ENCODE assay signal across 8 cellular contexts in genomic region chr11:64224891-64225607, GRCh38. TPM values are rescaled to one million over a fixed set of nuclear protein-coding genes. Genes with fewer than 3 reads are reported as not detected.
DNase-seq lines count a peak whose midpoint lies in the region; ATAC-seq, FAIRE-seq and TF ChIP-seq lines count a peak whose summit lies in the region.

No MANE protein-coding gene starts in this region.

- POLR2A ChIA-PET in activated CD4-positive, alpha-beta T cell treated with anti-CD3 and anti-CD28 coated beads, Interleukin-2, amount 10 ng/mL, durations not matched to agents 7 days and 5 days (lab: Charles Lee): interaction anchor here (0.7 to 0.8 kb wide), 2 partner anchors 12 to 115 kb away, joined by 4 read pairs; no protein-coding TSS in a partner anchor
- POLR2A ChIA-PET in activated naive CD8-positive, alpha-beta T cell treated with anti-CD3 and anti-CD28 coated beads, Interleukin-2, amount 10 ng/mL, durations not matched to agents 7 days and 5 days (lab: Charles Lee): interaction anchor here (0.5 to 26.2 kb wide), 6 partner anchors 15 to 1685 kb away, joined by 4 to 419 read pairs (median 30); partner anchors contain the start of genes FERMT3, FKBP2, PRDX5 and STIP1
- POLR2A ChIA-PET in HepG2 (lab: Yijun Ruan, JAX): interaction anchor here (1.2 to 3.3 kb wide), 7 partner anchors 12 to 93 kb away, joined by 3 to 27 read pairs (median 15); partner anchors contain the start of genes ESRRA, FKBP2, PRDX5 and STIP1

- no peak overlapping the region for H2AFZ ChIP-seq in HepG2 (ENCODE audit: low read length)

- H3K27ac Mint-ChIP-seq in activated CD4-positive, alpha-beta T cell treated with anti-CD3 and anti-CD28 coated beads, Interleukin-2, amount 10 ng/mL, durations not matched to agents 7 days and 5 days: peak overlapping the region; percentile 90
- H3K27ac Mint-ChIP-seq in activated naive CD8-positive, alpha-beta T cell treated with anti-CD3 and anti-CD28 coated beads, Interleukin-2, amount 10 ng/mL, durations not matched to agents 7 days and 5 days: peak overlapping the region; percentile 88

- in situ Hi-C loops in HepG2 (cut with HindIII; ENCODE audit: extremely low pct_ligation_motif_present, low pct_unique_long_range_greater_than_20kb): no loop called here

- H3K79me2 ChIP-seq in HepG2 (ENCODE audit: insufficient read depth, low read length): no peaks in the 10 kb centered on the region

- H3K4me3 Mint-ChIP-seq in activated CD4-positive, alpha-beta T cell treated with anti-CD3 and anti-CD28 coated beads, Interleukin-2, amount 10 ng/mL, durations not matched to agents 7 days and 5 days: peak overlapping the region; percentile 86
- peak overlapping the region; percentile 92 for H3K4me3 Mint-ChIP-seq in activated naive CD8-positive, alpha-beta T cell treated with anti-CD3 and anti-CD28 coated beads, Interleukin-2, amount 10 ng/mL, durations not matched to agents 7 days and 5 days

- ATAC-seq in activated naive CD8-positive, alpha-beta T cell treated with anti-CD3 and anti-CD28 coated beads, Interleukin-2, amount 10 ng/mL, durations not matched to agents 7 days and 5 days (ENCODE audit: low read depth): no peak
- ATAC-seq in HepG2 (peak; percentile 2), GM21619 (IDR thresholded peaks at IDR 0.05; ENCODE audit: unreplicated experiment) (no peak)

- peak overlapping the region; percentile 77 for H3K9ac ChIP-seq in HepG2 (ENCODE audit: insufficient read depth, low read depth, low read length)

- BruUV-seq in HepG2 (replicated peaks; lab: Mats Ljungman, UMichigan): no TSS peak

- 62% methylated on average over 13 of the region's 22 CpGs for WGBS in HepG2 (ENCODE audit: low lambda C conversion rate)
- 54 to 55% methylated on average over 21 of the region's 22 CpGs for WGBS in tibial nerve, 2 donors

- TF ChIP-seq CTCF in HepG2 (CRISPR knock-in tag; IDR thresholded peaks at IDR 0.05) (no peak), tibial nerve (IDR thresholded peaks at IDR 0.05) (no peak)

- H3K4me2 ChIP-seq in HepG2 (ENCODE audit: low read depth, low read length): peak overlapping the region; percentile 96

- no peaks in the 10 kb centered on the region for H3K9me3 Mint-ChIP-seq in activated CD4-positive, alpha-beta T cell treated with anti-CD3 and anti-CD28 coated beads, Interleukin-2, amount 10 ng/mL, durations not matched to agents 7 days and 5 days
- H3K9me3 Mint-ChIP-seq in activated naive CD8-positive, alpha-beta T cell treated with anti-CD3 and anti-CD28 coated beads, Interleukin-2, amount 10 ng/mL, durations not matched to agents 7 days and 5 days: no peaks in the 10 kb centered on the region

- no peak for DNase-seq in activated CD4-positive, alpha-beta T cell treated with anti-CD3 and anti-CD28 coated beads, Interleukin-2, amount 10 ng/mL, durations not matched to agents 7 days and 5 days
- DNase-seq in activated CD4-positive, alpha-beta T cell treated with anti-CD3 and anti-CD28 coated beads, Interleukin-2, amount 50 U/mL, for 4 hours: no peak
- DNase-seq in activated naive CD8-positive, alpha-beta T cell treated with anti-CD3 and anti-CD28 coated beads, Interleukin-2, amount 10 ng/mL, durations not matched to agents 7 days and 5 days: no peak
- DNase-seq in HepG2 (ENCODE audit: low spot score) (no peak), tibial nerve (ENCODE audit: low spot score in 2 of 2) (no peak), occipital lobe (lab: John Stamatoyannopoulos, UW) (no peak), SW 1271 (lab: John Stamatoyannopoulos, UW) (no peak)

- no peaks in the 10 kb centered on the region for H3K27me3 Mint-ChIP-seq in activated CD4-positive, alpha-beta T cell treated with anti-CD3 and anti-CD28 coated beads, Interleukin-2, amount 10 ng/mL, durations not matched to agents 7 days and 5 days
- H3K27me3 Mint-ChIP-seq in activated naive CD8-positive, alpha-beta T cell treated with anti-CD3 and anti-CD28 coated beads, Interleukin-2, amount 10 ng/mL, durations not matched to agents 7 days and 5 days: no peaks in the 10 kb centered on the region

- peaks cover 7% of the 10 kb centered on the region for H3K36me3 Mint-ChIP-seq in activated CD4-positive, alpha-beta T cell treated with anti-CD3 and anti-CD28 coated beads, Interleukin-2, amount 10 ng/mL, durations not matched to agents 7 days and 5 days (ENCODE audit: low read depth)
- H3K36me3 Mint-ChIP-seq in activated naive CD8-positive, alpha-beta T cell treated with anti-CD3 and anti-CD28 coated beads, Interleukin-2, amount 10 ng/mL, durations not matched to agents 7 days and 5 days: peaks cover 3% of the 10 kb centered on the region

- intact Hi-C loops in HepG2 (cut with micrococcal nuclease; ENCODE audit: unreplicated experiment): no loop called here

- FAIRE-seq in HepG2 (lab: Jason Lieb, UNC): no peak

- no peaks in the 10 kb centered on the region for H4K20me1 ChIP-seq in HepG2 (ENCODE audit: insufficient read depth, low read length)

- TF ChIP-seq EP300 in HepG2 (IDR thresholded peaks at IDR 0.05; ENCODE audit: low read depth in 2 of 2, low read length in 2 of 2) (no peak), HepG2 (CRISPR knock-in tag; IDR thresholded peaks at IDR 0.05; ENCODE audit: borderline replicate concordance) (no peak), tibial nerve (IDR thresholded peaks at IDR 0.05) (no peak)

- H3K4me1 Mint-ChIP-seq in activated CD4-positive, alpha-beta T cell treated with anti-CD3 and anti-CD28 coated beads, Interleukin-2, amount 10 ng/mL, durations not matched to agents 7 days and 5 days: peaks cover 34% of the 10 kb centered on the region
- peaks cover 23% of the 10 kb centered on the region for H3K4me1 Mint-ChIP-seq in activated naive CD8-positive, alpha-beta T cell treated with anti-CD3 and anti-CD28 coated beads, Interleukin-2, amount 10 ng/mL, durations not matched to agents 7 days and 5 days

- no peak for TF ChIP-seq POLR2A in HepG2 (IDR thresholded peaks at IDR 0.05; ENCODE audit: insufficient read depth in 1 of 2, low read depth in 2 of 2, low read length in 2 of 2)
- no peak for TF ChIP-seq POLR2A in tibial nerve (IDR thresholded peaks at IDR 0.05)

- peak overlapping the region; percentile 44 for H3K27ac ChIP-seq in HepG2 (ENCODE audit: extremely low read length, insufficient read depth, low read length)
- H3K27ac ChIP-seq in tibial nerve: peak overlapping the region; percentile 84 to 96 (median 91)

- peaks cover 41% of the 10 kb centered on the region for H3K4me1 ChIP-seq in HepG2 (ENCODE audit: insufficient read depth, low read length)
- H3K4me1 ChIP-seq in tibial nerve: peaks cover 0 to 45% (median 28%) of the 10 kb centered on the region in 4 donors

- CTCF ChIA-PET in activated CD4-positive, alpha-beta T cell treated with anti-CD3 and anti-CD28 coated beads, Interleukin-2, amount 10 ng/mL, durations not matched to agents 7 days and 5 days (lab: Charles Lee): interaction anchor here (2.5 to 9.2 kb wide), 3 partner anchors 9 to 79 kb away, joined by 8 to 94 read pairs (median 9); partner anchors contain the start of gene FERMT3
- CTCF ChIA-PET in HepG2 (lab: Yijun Ruan, JAX; ENCODE audit: low intra/inter-chr PET ratio, low total read pairs): no interaction called here

- H3K9me3 ChIP-seq in HepG2 (ENCODE audit: low read length) (no peaks in the 10 kb centered on the region), tibial nerve (no peaks in the 10 kb centered on the region)

- H3K4me3 ChIP-seq in HepG2 (replicated peaks in 1 of 3; ENCODE audit: insufficient read depth in 1 of 3, low read depth in 2 of 3, low read length in 3 of 3) (peak overlapping the region; percentile 78 to 96 (median 82)), tibial nerve (peak overlapping the region; percentile 56 to 91 (median 80))

- H3K36me3 ChIP-seq in HepG2 (replicated peaks in 1 of 2; ENCODE audit: control insufficient read depth in 1 of 2, insufficient read depth in 2 of 2, low read length in 2 of 2) (peaks cover 0 to 3% of the 10 kb centered on the region in 2 experiments; a peak in 2 of 5 replicates), tibial nerve (peaks cover 0 to 32% (median 0%) of the 10 kb centered on the region in 3 donors)

- TF ChIP-seq RAD21 in HepG2 (CRISPR knock-in tag; IDR thresholded peaks at IDR 0.05): no peak

- H3K27me3 ChIP-seq in HepG2 (ENCODE audit: control insufficient read depth in 1 of 2, insufficient read depth in 2 of 2, low read length in 2 of 2) (no peaks in the 10 kb centered on the region), tibial nerve (no peaks in the 10 kb centered on the region)

RNA-seq across cellular contexts. Expression of gene TRPT1, which starts 0.9 kb away (rescaled TPM):
- total RNA-seq in activated CD4-positive, alpha-beta T cell treated with anti-CD3 and anti-CD28 coated beads, Interleukin-2, amount 10 ng/mL, durations not matched to agents 7 days and 5 days: 10 to 100 TPM; 20.0 to 26.5 TPM
- total RNA-seq in activated naive CD8-positive, alpha-beta T cell treated with anti-CD3 and anti-CD28 coated beads, Interleukin-2, amount 10 ng/mL, durations not matched to agents 7 days and 5 days: 10 to 100 TPM; 45.0 to 47.8 TPM
- total RNA-seq in HepG2 (2016; rRNA removed; fragmentation: Illumina TruSeq; extraction: Trizol) (21.0 and 24.8 TPM in 2 replicates), tibial nerve (10 to 100 TPM; 64.9 to 74.7 (median 68.7) TPM), occipital lobe (7.3 TPM)
- 51.8 and 67.6 TPM in 2 replicates for total RNA-seq in HepG2 (2016; cell fraction: cytosol; rRNA removed; fragmentation: Illumina TruSeq; extraction: Trizol; ENCODE audit: low read depth)
- 18.2 and 26.1 TPM in 2 replicates for total RNA-seq in HepG2 (2016; cell fraction: insoluble cytoplasmic fraction; rRNA removed; fragmentation: Illumina TruSeq; extraction: Trizol)
- 40.6 and 48.2 TPM in 2 replicates for total RNA-seq in HepG2 (2016; cell fraction: membrane; rRNA removed; fragmentation: Illumina TruSeq; extraction: Trizol)
- 17.4 and 18.2 TPM in 2 replicates for total RNA-seq in HepG2 (2016; cell fraction: nucleus; rRNA removed; fragmentation: Illumina TruSeq; extraction: Trizol)
- 40.7 and 45.1 TPM in 2 replicates for polyA plus RNA-seq in HepG2 (2011; rRNA removed)
- polyA plus RNA-seq in HepG2 (2011; cell fraction: cytosol; rRNA removed): 33.6 and 56.7 TPM in 2 replicates
- 175 and 197 TPM in 2 replicates for polyA plus RNA-seq in HepG2 (2011; cell fraction: nucleus; rRNA removed)
- 24.3 TPM in 2 replicates for polyA plus RNA-seq in HepG2 (2012)
- 59.1 and 73.2 TPM in 2 replicates for polyA plus RNA-seq in HepG2 (2016; cell fraction: cytosol; fragmentation: Illumina TruSeq; extraction: Trizol; ENCODE audit: low read depth)
- polyA plus RNA-seq in HepG2 (2016; cell fraction: insoluble cytoplasmic fraction; fragmentation: Illumina TruSeq; extraction: Trizol; ENCODE audit: low read depth): 18.0 and 24.7 TPM in 2 replicates
- 41.3 and 42.8 TPM in 2 replicates for polyA plus RNA-seq in HepG2 (2016; cell fraction: membrane; fragmentation: Illumina TruSeq; extraction: Trizol; ENCODE audit: low read depth)
- polyA plus RNA-seq in HepG2 (2016; cell fraction: nucleus; fragmentation: Illumina TruSeq; extraction: Trizol; ENCODE audit: insufficient read depth, low read depth): 39.3 and 44.3 TPM in 2 replicates
- polyA minus RNA-seq in HepG2 (2011; rRNA and poly(A)+ RNA removed; ENCODE audit: low replicate concordance): 34.0 and 59.0 TPM in 2 replicates
- 15.5 and 17.8 TPM in 2 replicates for polyA minus RNA-seq in HepG2 (2011; cell fraction: cytosol; rRNA and poly(A)+ RNA removed)
- polyA minus RNA-seq in HepG2 (2011; cell fraction: nucleus; rRNA and poly(A)+ RNA removed): 14.8 and 16.0 TPM in 2 replicates

RNA-seq across cellular contexts. Expression of gene NUDT22, which starts 1.0 kb away (rescaled TPM):
- 10 to 100 TPM; 70.2 to 82.1 TPM for total RNA-seq in activated CD4-positive, alpha-beta T cell treated with anti-CD3 and anti-CD28 coated beads, Interleukin-2, amount 10 ng/mL, durations not matched to agents 7 days and 5 days
- total RNA-seq in activated naive CD8-positive, alpha-beta T cell treated with anti-CD3 and anti-CD28 coated beads, Interleukin-2, amount 10 ng/mL, durations not matched to agents 7 days and 5 days: 100 to 1,000 TPM; 102 to 103 TPM
- total RNA-seq in HepG2 (2016; rRNA removed; fragmentation: Illumina TruSeq; extraction: Trizol): 38.5 and 39.8 TPM in 2 replicates
- 48.7 and 58.7 TPM in 2 replicates for total RNA-seq in HepG2 (2016; cell fraction: cytosol; rRNA removed; fragmentation: Illumina TruSeq; extraction: Trizol; ENCODE audit: low read depth)
- total RNA-seq in HepG2 (2016; cell fraction: insoluble cytoplasmic fraction; rRNA removed; fragmentation: Illumina TruSeq; extraction: Trizol): 37.6 and 40.0 TPM in 2 replicates
- total RNA-seq in HepG2 (2016; cell fraction: membrane; rRNA removed; fragmentation: Illumina TruSeq; extraction: Trizol): 48.0 and 62.5 TPM in 2 replicates
- 18.9 and 27.6 TPM in 2 replicates for total RNA-seq in HepG2 (2016; cell fraction: nucleus; rRNA removed; fragmentation: Illumina TruSeq; extraction: Trizol)
- polyA plus RNA-seq in HepG2 (2011; rRNA removed): 33.5 and 38.6 TPM in 2 replicates
- 23.8 and 46.2 TPM in 2 replicates for polyA plus RNA-seq in HepG2 (2011; cell fraction: cytosol; rRNA removed)
- polyA plus RNA-seq in HepG2 (2011; cell fraction: nucleus; rRNA removed): 106 and 113 TPM in 2 replicates
- 14.6 and 20.4 TPM in 2 replicates for polyA plus RNA-seq in HepG2 (2012)
- polyA plus RNA-seq in HepG2 (2016; cell fraction: cytosol; fragmentation: Illumina TruSeq; extraction: Trizol; ENCODE audit: low read depth): 41.8 and 51.1 TPM in 2 replicates
- 30.6 and 31.0 TPM in 2 replicates for polyA plus RNA-seq in HepG2 (2016; cell fraction: insoluble cytoplasmic fraction; fragmentation: Illumina TruSeq; extraction: Trizol; ENCODE audit: low read depth)
- polyA plus RNA-seq in HepG2 (2016; cell fraction: membrane; fragmentation: Illumina TruSeq; extraction: Trizol; ENCODE audit: low read depth): 38.0 and 47.3 TPM in 2 replicates
- polyA plus RNA-seq in HepG2 (2016; cell fraction: nucleus; fragmentation: Illumina TruSeq; extraction: Trizol; ENCODE audit: insufficient read depth, low read depth): 38.7 and 47.5 TPM in 2 replicates
- polyA minus RNA-seq in HepG2 (2011; rRNA and poly(A)+ RNA removed; ENCODE audit: low replicate concordance): 36.4 and 41.0 TPM in 2 replicates
- polyA minus RNA-seq in HepG2 (2011; cell fraction: cytosol; rRNA and poly(A)+ RNA removed): 15.6 and 16.6 TPM in 2 replicates
- 25.8 and 28.7 TPM in 2 replicates for polyA minus RNA-seq in HepG2 (2011; cell fraction: nucleus; rRNA and poly(A)+ RNA removed)
- total RNA-seq in tibial nerve: 10 to 100 TPM; 33.0 to 83.7 (median 60.2) TPM
- 11.2 TPM for total RNA-seq in occipital lobe

RNA-seq across cellular contexts. Expression of gene DNAJC4, which starts 5.3 kb away (rescaled TPM):
- total RNA-seq in activated CD4-positive, alpha-beta T cell treated with anti-CD3 and anti-CD28 coated beads, Interleukin-2, amount 10 ng/mL, durations not matched to agents 7 days and 5 days: 10 to 100 TPM; 39.5 to 40.5 TPM
- 10 to 100 TPM; 59.6 to 60.3 TPM for total RNA-seq in activated naive CD8-positive, alpha-beta T cell treated with anti-CD3 and anti-CD28 coated beads, Interleukin-2, amount 10 ng/mL, durations not matched to agents 7 days and 5 days
- 7.1 and 10.3 TPM in 2 replicates for total RNA-seq in HepG2 (2016; rRNA removed; fragmentation: Illumina TruSeq; extraction: Trizol)
- total RNA-seq in HepG2 (2016; cell fraction: cytosol; rRNA removed; fragmentation: Illumina TruSeq; extraction: Trizol; ENCODE audit: low read depth): 28.3 and 35.6 TPM in 2 replicates
- total RNA-seq in HepG2 (2016; cell fraction: insoluble cytoplasmic fraction; rRNA removed; fragmentation: Illumina TruSeq; extraction: Trizol): 6.3 and 10.4 TPM in 2 replicates
- 28.1 and 29.9 TPM in 2 replicates for total RNA-seq in HepG2 (2016; cell fraction: membrane; rRNA removed; fragmentation: Illumina TruSeq; extraction: Trizol)
- total RNA-seq in HepG2 (2016; cell fraction: nucleus; rRNA removed; fragmentation: Illumina TruSeq; extraction: Trizol): 5.2 and 8.8 TPM in 2 replicates
- polyA plus RNA-seq in HepG2 (2011; rRNA removed): 60.8 and 70.9 TPM in 2 replicates
- polyA plus RNA-seq in HepG2 (2011; cell fraction: cytosol; rRNA removed): 33.5 and 51.1 TPM in 2 replicates
- 73.5 and 95.2 TPM in 2 replicates for polyA plus RNA-seq in HepG2 (2011; cell fraction: nucleus; rRNA removed)
- 39.4 and 41.6 TPM in 2 replicates for polyA plus RNA-seq in HepG2 (2012)
- polyA plus RNA-seq in HepG2 (2016; cell fraction: cytosol; fragmentation: Illumina TruSeq; extraction: Trizol; ENCODE audit: low read depth): 106 and 114 TPM in 2 replicates
- 22.4 and 29.3 TPM in 2 replicates for polyA plus RNA-seq in HepG2 (2016; cell fraction: insoluble cytoplasmic fraction; fragmentation: Illumina TruSeq; extraction: Trizol; ENCODE audit: low read depth)
- 95.1 and 103 TPM in 2 replicates for polyA plus RNA-seq in HepG2 (2016; cell fraction: membrane; fragmentation: Illumina TruSeq; extraction: Trizol; ENCODE audit: low read depth)
- 38.2 and 42.5 TPM in 2 replicates for polyA plus RNA-seq in HepG2 (2016; cell fraction: nucleus; fragmentation: Illumina TruSeq; extraction: Trizol; ENCODE audit: insufficient read depth, low read depth)
- 22.4 and 24.1 TPM in 2 replicates for polyA minus RNA-seq in HepG2 (2011; rRNA and poly(A)+ RNA removed; ENCODE audit: low replicate concordance)
- polyA minus RNA-seq in HepG2 (2011; cell fraction: cytosol; rRNA and poly(A)+ RNA removed): 10.7 and 10.8 TPM in 2 replicates
- polyA minus RNA-seq in HepG2 (2011; cell fraction: nucleus; rRNA and poly(A)+ RNA removed): 6.1 and 7.1 TPM in 2 replicates
- total RNA-seq in tibial nerve: 10 to 100 TPM; 20.1 to 42.0 (median 25.8) TPM
- total RNA-seq in occipital lobe: 5.6 TPM

RNA-seq across cellular contexts. Expression of gene VEGFB, which starts 9.3 kb away (rescaled TPM):
- 10 to 100 TPM; 51.1 to 60.3 TPM for total RNA-seq in activated CD4-positive, alpha-beta T cell treated with anti-CD3 and anti-CD28 coated beads, Interleukin-2, amount 10 ng/mL, durations not matched to agents 7 days and 5 days
- 10 to 100 TPM; 93.4 to 98.8 TPM for total RNA-seq in activated naive CD8-positive, alpha-beta T cell treated with anti-CD3 and anti-CD28 coated beads, Interleukin-2, amount 10 ng/mL, durations not matched to agents 7 days and 5 days
- 10.1 and 11.3 TPM in 2 replicates for total RNA-seq in HepG2 (2016; rRNA removed; fragmentation: Illumina TruSeq; extraction: Trizol)
- 33.3 and 36.0 TPM in 2 replicates for total RNA-seq in HepG2 (2016; cell fraction: cytosol; rRNA removed; fragmentation: Illumina TruSeq; extraction: Trizol; ENCODE audit: low read depth)
- total RNA-seq in HepG2 (2016; cell fraction: insoluble cytoplasmic fraction; rRNA removed; fragmentation: Illumina TruSeq; extraction: Trizol): 7.7 and 10.8 TPM in 2 replicates
- total RNA-seq in HepG2 (2016; cell fraction: membrane; rRNA removed; fragmentation: Illumina TruSeq; extraction: Trizol): 38.1 and 42.4 TPM in 2 replicates
- 6.0 and 7.4 TPM in 2 replicates for total RNA-seq in HepG2 (2016; cell fraction: nucleus; rRNA removed; fragmentation: Illumina TruSeq; extraction: Trizol)
- polyA plus RNA-seq in HepG2 (2011; rRNA removed): 9.0 and 10.8 TPM in 2 replicates
- polyA plus RNA-seq in HepG2 (2011; cell fraction: cytosol; rRNA removed): 6.4 and 7.2 TPM in 2 replicates
- polyA plus RNA-seq in HepG2 (2011; cell fraction: nucleus; rRNA removed): 14.7 and 17.2 TPM in 2 replicates
- polyA plus RNA-seq in HepG2 (2012): 40.4 and 54.0 TPM in 2 replicates
- polyA plus RNA-seq in HepG2 (2016; cell fraction: cytosol; fragmentation: Illumina TruSeq; extraction: Trizol; ENCODE audit: low read depth): 75.5 and 81.3 TPM in 2 replicates
- 19.0 and 24.4 TPM in 2 replicates for polyA plus RNA-seq in HepG2 (2016; cell fraction: insoluble cytoplasmic fraction; fragmentation: Illumina TruSeq; extraction: Trizol; ENCODE audit: low read depth)
- 73.2 and 75.8 TPM in 2 replicates for polyA plus RNA-seq in HepG2 (2016; cell fraction: membrane; fragmentation: Illumina TruSeq; extraction: Trizol; ENCODE audit: low read depth)
- polyA plus RNA-seq in HepG2 (2016; cell fraction: nucleus; fragmentation: Illumina TruSeq; extraction: Trizol; ENCODE audit: insufficient read depth, low read depth): 29.2 and 36.6 TPM in 2 replicates
- polyA minus RNA-seq in HepG2 (2011; rRNA and poly(A)+ RNA removed; ENCODE audit: low replicate concordance): 8.3 and 8.6 TPM in 2 replicates
- 9.6 and 10.8 TPM in 2 replicates for polyA minus RNA-seq in HepG2 (2011; cell fraction: cytosol; rRNA and poly(A)+ RNA removed)
- polyA minus RNA-seq in HepG2 (2011; cell fraction: nucleus; rRNA and poly(A)+ RNA removed): 2.8 and 3.7 TPM in 2 replicates
- total RNA-seq in tibial nerve: 100 to 1,000 TPM in 2 of 4 donors, 10 to 100 TPM in 2; 84.3 to 129 (median 109) TPM
- total RNA-seq in occipital lobe: 9.5 TPM

RNA-seq across cellular contexts. Expression of gene FKBP2, which starts 15.8 kb away (rescaled TPM):
- 10 to 100 TPM; 21.9 to 24.8 TPM for total RNA-seq in activated CD4-positive, alpha-beta T cell treated with anti-CD3 and anti-CD28 coated beads, Interleukin-2, amount 10 ng/mL, durations not matched to agents 7 days and 5 days
- 10 to 100 TPM; 27.7 to 28.1 TPM for total RNA-seq in activated naive CD8-positive, alpha-beta T cell treated with anti-CD3 and anti-CD28 coated beads, Interleukin-2, amount 10 ng/mL, durations not matched to agents 7 days and 5 days
- total RNA-seq in HepG2 (2016; rRNA removed; fragmentation: Illumina TruSeq; extraction: Trizol) (29.4 and 53.3 TPM in 2 replicates), tibial nerve (100 to 1,000 TPM in 1 of 4 donors, 10 to 100 TPM in 3; 38.2 to 101 (median 57.8) TPM), occipital lobe (17.5 TPM)
- total RNA-seq in HepG2 (2016; cell fraction: cytosol; rRNA removed; fragmentation: Illumina TruSeq; extraction: Trizol; ENCODE audit: low read depth): 18.2 and 19.3 TPM in 2 replicates
- total RNA-seq in HepG2 (2016; cell fraction: insoluble cytoplasmic fraction; rRNA removed; fragmentation: Illumina TruSeq; extraction: Trizol): 32.3 and 56.4 TPM in 2 replicates
- total RNA-seq in HepG2 (2016; cell fraction: membrane; rRNA removed; fragmentation: Illumina TruSeq; extraction: Trizol): 18.4 and 23.6 TPM in 2 replicates
- 36.5 and 38.1 TPM in 2 replicates for total RNA-seq in HepG2 (2016; cell fraction: nucleus; rRNA removed; fragmentation: Illumina TruSeq; extraction: Trizol)
- 30.1 and 36.0 TPM in 2 replicates for polyA plus RNA-seq in HepG2 (2011; rRNA removed)
- polyA plus RNA-seq in HepG2 (2011; cell fraction: cytosol; rRNA removed): 43.4 and 54.7 TPM in 2 replicates
- 26.7 and 33.6 TPM in 2 replicates for polyA plus RNA-seq in HepG2 (2011; cell fraction: nucleus; rRNA removed)
- 49.8 and 55.5 TPM in 2 replicates for polyA plus RNA-seq in HepG2 (2012)
- 23.8 and 29.7 TPM in 2 replicates for polyA plus RNA-seq in HepG2 (2016; cell fraction: cytosol; fragmentation: Illumina TruSeq; extraction: Trizol; ENCODE audit: low read depth)
- polyA plus RNA-seq in HepG2 (2016; cell fraction: insoluble cytoplasmic fraction; fragmentation: Illumina TruSeq; extraction: Trizol; ENCODE audit: low read depth): 44.0 and 46.7 TPM in 2 replicates
- 22.8 and 23.9 TPM in 2 replicates for polyA plus RNA-seq in HepG2 (2016; cell fraction: membrane; fragmentation: Illumina TruSeq; extraction: Trizol; ENCODE audit: low read depth)
- polyA plus RNA-seq in HepG2 (2016; cell fraction: nucleus; fragmentation: Illumina TruSeq; extraction: Trizol; ENCODE audit: insufficient read depth, low read depth): 104 and 111 TPM in 2 replicates
- polyA minus RNA-seq in HepG2 (2011; rRNA and poly(A)+ RNA removed; ENCODE audit: low replicate concordance): 21.5 and 47.8 TPM in 2 replicates
- polyA minus RNA-seq in HepG2 (2011; cell fraction: cytosol; rRNA and poly(A)+ RNA removed): 13.1 and 15.1 TPM in 2 replicates
- polyA minus RNA-seq in HepG2 (2011; cell fraction: nucleus; rRNA and poly(A)+ RNA removed): 5.5 and 7.8 TPM in 2 replicates
